10 cellular contexts compared by ENCODE assay signal in genomic region chrX:45517090-45517973, GRCh38.
DNase-seq lines count a peak whose midpoint lies in the region; ATAC-seq and TF ChIP-seq lines count a peak whose summit lies in the region.
"Had no signal": no experiment of that assay in that cellular context is flagged by ENCODE, and none has a peak within 500 bp of the region (broad histone marks: within the 10 kb centered on the region; RNA-seq: fewer than 3 reads in every experiment).

No MANE protein-coding gene starts in this region.

- H3K4me1 ChIP-seq in SJSA1 (replicated peaks) = peaks cover 18% of the 10 kb centered on the region
- no peaks in the 10 kb centered on the region for H3K4me1 ChIP-seq in smooth muscle cell (ENCODE audit: low read depth)

- no peaks in the 10 kb centered on the region for H4K20me1 ChIP-seq in smooth muscle cell (ENCODE audit: low read depth)

- H3K4me2 ChIP-seq in smooth muscle cell = peak overlapping the region; percentile 9

- no peak overlapping the region for H2AFZ ChIP-seq in smooth muscle cell (ENCODE audit: low read depth)

- no peaks in the 10 kb centered on the region for H3K36me3 ChIP-seq in SJSA1
- no peaks in the 10 kb centered on the region for H3K36me3 ChIP-seq in smooth muscle cell (ENCODE audit: low read depth)
- H3K36me3 ChIP-seq: heart right ventricle had no signal

- H3K79me2 ChIP-seq in smooth muscle cell (ENCODE audit: low read depth) = no peaks in the 10 kb centered on the region

- intact Hi-C loops in head of caudate nucleus (cut with DNase I) = loop anchor here (10.0 kb wide), 1 partner anchor 887 kb away; no protein-coding TSS in a partner anchor

- no peaks in the 10 kb centered on the region for H3F3A ChIP-seq in smooth muscle cell (ENCODE audit: low read depth)

- no peak overlapping the region for H3K4me3 ChIP-seq in SJSA1
- no peak overlapping the region for H3K4me3 ChIP-seq in smooth muscle cell
- H3K4me3 ChIP-seq: heart right ventricle had no signal

- TF ChIP-seq CTCF in smooth muscle cell (IDR thresholded peaks at IDR 0.05; ENCODE audit: borderline replicate concordance, insufficient read depth, poor library complexity, severe bottlenecking) = no peak

- ATAC-seq in HG03159 (IDR thresholded peaks at IDR 0.05; ENCODE audit: unreplicated experiment) = no peak

- no peak overlapping the region for H3K9ac ChIP-seq in smooth muscle cell (ENCODE audit: low read depth)

- no peaks in the 10 kb centered on the region for H3K9me3 ChIP-seq in SJSA1 (replicated peaks)
- H3K9me3 ChIP-seq in smooth muscle cell (replicated peaks; ENCODE audit: low read depth) = no peaks in the 10 kb centered on the region
- H3K9me3 ChIP-seq: heart right ventricle had no signal

- H3K27ac ChIP-seq in SJSA1 = peak overlapping the region; percentile 47
- H3K27ac ChIP-seq in smooth muscle cell (ENCODE audit: low read depth) = peak overlapping the region; percentile 71
- H3K27ac ChIP-seq: heart right ventricle had no signal

- WGBS in smooth muscle cell (ENCODE audit: low lambda C conversion rate) = 38% methylated on average over 5 of the region's 5 CpGs

- peak; percentile 0 for DNase-seq in NCI-H748 (lab: John Stamatoyannopoulos, UW; ENCODE audit: unreplicated experiment)
- DNase-seq in NCI-H748 treated with DMSO at 0.1 percent for 48 hours (lab: John Stamatoyannopoulos, UW) = no peak
- peak in 1 of 2 experiments; percentile 37 for DNase-seq in SJSA1 (ENCODE audit: low read depth in 1 of 2, low spot score in 2 of 2)
- DNase-seq in fibroblast of the conjunctiva (ENCODE audit: low read depth) = peak; percentile 63
- DNase-seq in smooth muscle cell (lab: John Stamatoyannopoulos, UW; ENCODE audit: unreplicated experiment) = no peak
- no peak for DNase-seq in GM19238 (ENCODE audit: insufficient read length, low spot score)
- no peak for DNase-seq in head of caudate nucleus
- DNase-seq: activated CD8-positive, alpha-beta memory T cell treated with anti-CD3 and anti-CD28 coated beads, Interleukin-2, amount 50 U/mL, for 4 hours; heart right ventricle had no signal

- H3K27me3 ChIP-seq in SJSA1 (replicated peaks) (no peaks in the 10 kb centered on the region), smooth muscle cell (ENCODE audit: low read depth) (no peaks in the 10 kb centered on the region)

Comparison
In these comparisons a context has a peak if more than half of its experiments do, and no peak if none do; other contexts are left out.
1. DNase-seq: peak in NCI-H748 (single experiment) and fibroblast of the conjunctiva (single experiment); none in NCI-H748 treated with DMSO at 0.1 percent for 48 hours (single experiment), smooth muscle cell (single experiment), GM19238 (single experiment) and head of caudate nucleus (0 of 42).